In the genomic region with DNA sequence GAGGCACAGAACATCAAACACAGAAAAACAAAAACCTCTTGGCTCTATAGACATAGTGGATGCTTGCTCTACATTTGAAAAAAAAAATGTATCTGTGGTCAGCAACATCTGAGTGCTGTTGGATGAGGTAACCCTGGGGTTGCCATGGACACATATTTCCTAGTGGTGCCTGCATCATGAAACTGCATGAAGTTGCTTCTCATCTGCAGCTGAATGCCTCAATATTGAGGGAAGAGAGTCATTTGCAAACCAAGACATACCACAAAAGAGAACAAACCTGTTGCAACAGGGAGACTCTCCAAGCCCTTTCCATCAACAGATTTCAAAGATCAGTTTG, we compare ENCODE assay signal across 20 cellular contexts.
A peak's percentile ranks its signal among the peaks of the same experiment; 100 is the strongest.
DNase-seq lines count a peak whose midpoint lies in the region; ATAC-seq and TF ChIP-seq lines count a peak whose summit lies in the region.
"Had no signal": no experiment of that assay in that cellular context is flagged by ENCODE, and none has a peak within 500 bp of the region (broad histone marks: within the 10 kb centered on the region; RNA-seq: fewer than 3 reads in every experiment).

No MANE protein-coding gene starts in this region.

- H3K27ac ChIP-seq in neuronal stem cell (replicated peaks; ENCODE audit: low read length), result no peak overlapping the region
- H3K27ac ChIP-seq: heart left ventricle, right lobe of liver had no signal

- TF ChIP-seq CTCF in choroid plexus epithelial cell (conservative IDR thresholded peaks at IDR 0.05; ENCODE audit: low read depth, low read length) (no peak), nephron (IDR thresholded peaks at IDR 0.05; ENCODE audit: unreplicated experiment in 3 of 3) (no peak), GM13976 (IDR thresholded peaks at IDR 0.05; ENCODE audit: borderline replicate concordance, control extremely low read depth, extremely low read depth, insufficient read depth, missing control alignments) (no peak)

- H2AFZ ChIP-seq in neuronal stem cell (ENCODE audit: low read length), result no peak overlapping the region

- peaks cover 48% of the 10 kb centered on the region for H3K4me1 Mint-ChIP-seq in nephron
- H3K4me1 Mint-ChIP-seq: natural killer cell had no signal

- peak overlapping the region; percentile 80 to 97 (median 91) for H3K27ac Mint-ChIP-seq in nephron
- H3K27ac Mint-ChIP-seq: CD4-positive, alpha-beta T cell; natural killer cell had no signal

- H3K18ac ChIP-seq in neuronal stem cell (ENCODE audit: low read length), result no peak overlapping the region

- in situ Hi-C loops in GM13976 (cut with MboI; ENCODE audit: low sequenced_read_pairs, unreplicated experiment), result no loop called here

- no peaks in the 10 kb centered on the region for H3K9me3 Mint-ChIP-seq in nephron
- H3K9me3 Mint-ChIP-seq: CD4-positive, alpha-beta T cell; natural killer cell had no signal

- H3K27me3 Mint-ChIP-seq in nephron (ENCODE audit: low read depth), result no peaks in the 10 kb centered on the region

- no peaks in the 10 kb centered on the region for H3K36me3 Mint-ChIP-seq in nephron (ENCODE audit: low read depth)
- H3K36me3 Mint-ChIP-seq: natural killer cell had no signal

- no peak overlapping the region for H3K4ac ChIP-seq in neuronal stem cell (ENCODE audit: low read length)

- ATAC-seq in HG02840 (IDR thresholded peaks at IDR 0.05; ENCODE audit: low FRiP score, unreplicated experiment) (no peak), HG03280 (IDR thresholded peaks at IDR 0.05; ENCODE audit: unreplicated experiment) (no peak)
- ATAC-seq: left lobe of liver, natural killer cell, Panc1, right lobe of liver had no signal

- H3K36me3 ChIP-seq in neuronal stem cell (replicated peaks in 1 of 2; ENCODE audit: control insufficient read depth in 2 of 2, insufficient read depth in 2 of 2, low read length in 2 of 2), result no peaks in the 10 kb centered on the region
- H3K36me3 ChIP-seq: HAP-1, heart left ventricle, right lobe of liver, stomach had no signal

- no peak overlapping the region for H3K23ac ChIP-seq in neuronal stem cell (ENCODE audit: low read depth, low read length, poor library complexity)

- no peak overlapping the region for H4K8ac ChIP-seq in neuronal stem cell (ENCODE audit: low read depth, low read length)

- H4K91ac ChIP-seq in neuronal stem cell (ENCODE audit: low read depth, low read length, poor library complexity), result no peak overlapping the region

- peaks cover 0 to 7% of the 10 kb centered on the region in 2 donors for H3K4me1 ChIP-seq in neuronal stem cell (ENCODE audit: control insufficient read depth in 2 of 2, insufficient read depth in 1 of 2, low read depth in 1 of 2, low read length in 2 of 2)
- H3K4me1 ChIP-seq: HAP-1, right lobe of liver had no signal

- H2BK15ac ChIP-seq in neuronal stem cell (ENCODE audit: low read length), result no peak overlapping the region

- H2BK120ac ChIP-seq in neuronal stem cell (ENCODE audit: low read depth, low read length), result no peak overlapping the region

- H3K79me1 ChIP-seq in neuronal stem cell (ENCODE audit: low read depth, low read length), result no peaks in the 10 kb centered on the region

- peaks cover 0 to 4% (median 0%) of the 10 kb centered on the region in 3 experiments for H3K27me3 ChIP-seq in neuronal stem cell (ENCODE audit: control insufficient read depth in 3 of 3, insufficient read depth in 3 of 3, low read depth in 1 of 3, low read length in 3 of 3)
- H3K27me3 ChIP-seq: heart left ventricle, right lobe of liver, stomach had no signal

- peak; percentile 65 for DNase-seq in EL
- peak; percentile 66 for DNase-seq in MV-4-11 (lab: John Stamatoyannopoulos, UW)
- peak; percentile 90 for DNase-seq in choroid plexus epithelial cell (ENCODE audit: low read depth)
- DNase-seq in neuronal stem cell (ENCODE audit: low spot score), result no peak
- no peak for DNase-seq in GM13976 (ENCODE audit: low spot score)
- DNase-seq: activated T-cell treated with anti-CD3 and anti-CD28 coated beads, Interleukin-2, amount 50 U/mL, for 48 hours; amniotic stem cell; CD4-positive, alpha-beta T cell; GF-D8; heart left ventricle; natural killer cell; NCI-H2227 treated with DMSO at 0.1 percent for 48 hours; right lobe of liver; stomach had no signal

- H3K4me3 ChIP-seq in choroid plexus epithelial cell (ENCODE audit: low read depth, low read length) (no peak overlapping the region), neuronal stem cell (ENCODE audit: low read length in 2 of 2) (no peak overlapping the region)
- H3K4me3 ChIP-seq: HAP-1, heart left ventricle, right lobe of liver, stomach had no signal

- no peak overlapping the region for H2BK12ac ChIP-seq in neuronal stem cell (ENCODE audit: low read length)

- H3K4me3 Mint-ChIP-seq in nephron, result peak overlapping the region in 2 of 3 experiments; percentile 6 to 43
- H3K4me3 Mint-ChIP-seq: CD4-positive, alpha-beta T cell; natural killer cell had no signal

- no peak overlapping the region for H2AK5ac ChIP-seq in neuronal stem cell (ENCODE audit: low read depth, low read length)

- no peak overlapping the region for H2BK5ac ChIP-seq in neuronal stem cell (ENCODE audit: low read length)

- no peak overlapping the region for H3K4me2 ChIP-seq in neuronal stem cell (ENCODE audit: insufficient read depth, low read length, poor library complexity, severe bottlenecking)

- H3K9me3 ChIP-seq in neuronal stem cell (replicated peaks in 1 of 2; ENCODE audit: control insufficient read depth in 2 of 2, insufficient read depth in 1 of 2, low read depth in 1 of 2, low read length in 2 of 2), result no peaks in the 10 kb centered on the region
- H3K9me3 ChIP-seq: HAP-1, heart left ventricle, right lobe of liver, stomach had no signal

- no peak overlapping the region for H3K9ac ChIP-seq in neuronal stem cell (ENCODE audit: low read depth, low read length, poor library complexity)

- no peak overlapping the region for H3K14ac ChIP-seq in neuronal stem cell (ENCODE audit: low read length)

Comparison
In these comparisons a context has a peak if more than half of its experiments do, and no peak if none do; other contexts are left out.
1. DNase-seq: peak in EL (single experiment), MV-4-11 (single experiment) and choroid plexus epithelial cell (single experiment); none in neuronal stem cell (single experiment) and GM13976 (single experiment).